ENCODE assay signal across 13 cellular contexts in the genomic region with DNA sequence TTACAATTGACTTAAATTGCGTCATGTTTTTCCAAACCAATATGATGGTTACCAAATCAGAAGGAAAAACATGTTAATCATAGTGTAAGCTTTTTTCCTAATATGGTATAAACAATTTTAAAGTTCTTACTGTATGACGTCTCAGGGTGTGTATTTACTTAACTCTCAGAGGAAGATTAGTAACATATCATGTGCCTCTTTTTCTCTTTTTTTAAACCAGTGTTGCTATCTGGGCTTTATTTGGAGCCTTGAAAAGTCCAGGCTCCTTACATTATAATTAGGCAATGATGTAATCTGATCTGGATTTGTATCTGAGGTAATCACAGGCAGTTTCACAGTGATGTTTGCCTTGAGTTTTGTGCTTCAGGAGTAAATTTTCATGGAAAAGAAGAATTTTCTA. TPM values are rescaled to one million over a fixed set of nuclear protein-coding genes. Genes with fewer than 3 reads are reported as not detected.
A peak's percentile ranks its signal among the peaks of the same experiment; 100 is the strongest.
DNase-seq lines count a peak whose midpoint lies in the region; ATAC-seq, FAIRE-seq and TF ChIP-seq lines count a peak whose summit lies in the region.
"Had no signal": no experiment of that assay in that cellular context is flagged by ENCODE, and none has a peak within 500 bp of the region (broad histone marks: within the 10 kb centered on the region; RNA-seq: fewer than 3 reads in every experiment).

No MANE protein-coding gene starts in this region.

- H3K27me3 ChIP-seq in AG04450 (ENCODE audit: control insufficient read depth, insufficient read depth, low read length) (no peaks in the 10 kb centered on the region), mammary epithelial cell (ENCODE audit: insufficient read depth, low read length) (no peaks in the 10 kb centered on the region), HepG2 (ENCODE audit: control insufficient read depth in 1 of 2, insufficient read depth in 2 of 2, low read length in 2 of 2) (no peaks in the 10 kb centered on the region)

- FAIRE-seq in HTR-8/SVneo (lab: Jason Lieb, UNC) (no peak), HepG2 (lab: Jason Lieb, UNC) (no peak)
- FAIRE-seq: islet of Langerhans had no signal

- H2AFZ ChIP-seq in mammary epithelial cell (ENCODE audit: low read depth, low read length) (no peak overlapping the region), HepG2 (ENCODE audit: low read length) (no peak overlapping the region), OCI-LY7 (ENCODE audit: low read length) (no peak overlapping the region)

- no peaks in the 10 kb centered on the region for H3K9me3 Mint-ChIP-seq in stimulated activated effector memory CD8-positive, alpha-beta T cell treated with anti-CD3 and anti-CD28 coated beads, Interleukin-12 subunit alpha, Interleukin-12 subunit beta, amount 100 ng/mL, for 72 hours
- H3K9me3 Mint-ChIP-seq: T-helper 2 cell treated with Interferon-gamma antibody and Interleukin-4, amounts not matched to agents 5 μg/mL and 100 μg/mL, for 36 hours had no signal

- no peaks in the 10 kb centered on the region for H3K36me3 Mint-ChIP-seq in stimulated activated effector memory CD8-positive, alpha-beta T cell treated with anti-CD3 and anti-CD28 coated beads, Interleukin-12 subunit alpha, Interleukin-12 subunit beta, amount 100 ng/mL, for 72 hours

- POLR2A ChIA-PET in AG04450 (lab: Yijun Ruan, JAX): interaction anchor here (0.6 to 1.1 kb wide), 3 partner anchors 21 to 71 kb away, joined by 3 to 5 read pairs (median 4); a partner anchor contains a TSS
- POLR2A ChIA-PET in HepG2 (lab: Yijun Ruan, JAX): no interaction called here
- POLR2A ChIA-PET in OCI-LY7 (lab: Charles Lee): interaction anchor here (1.2 kb wide), 1 partner anchor 193 kb away, joined by 3 read pairs; no protein-coding TSS in a partner anchor

- H4K20me1 ChIP-seq in mammary epithelial cell (ENCODE audit: insufficient read depth, low read length) (no peaks in the 10 kb centered on the region), HepG2 (ENCODE audit: insufficient read depth, low read length) (no peaks in the 10 kb centered on the region), OCI-LY7 (ENCODE audit: insufficient read depth, low read length) (no peaks in the 10 kb centered on the region)

- TF ChIP-seq CTCF in AG04450 (IDR thresholded peaks at IDR 0.05; ENCODE audit: low read depth, low read length): no peak
- TF ChIP-seq CTCF in mammary epithelial cell (conservative IDR thresholded peaks at IDR 0.05 in 1 of 2, IDR thresholded peaks at IDR 0.05 in 1 of 2; ENCODE audit: extremely low read depth in 1 of 2, insufficient read depth in 1 of 2, low read depth in 1 of 2, low read length in 2 of 2): no peak
- TF ChIP-seq CTCF in HepG2 (CRISPR knock-in tag; IDR thresholded peaks at IDR 0.05): no peak
- TF ChIP-seq CTCF in OCI-LY7 (conservative IDR thresholded peaks at IDR 0.05; ENCODE audit: low read length): no peak

- no TSS peak for BruUV-seq in mammary epithelial cell (replicated peaks; lab: Mats Ljungman, UMichigan)
- no TSS peak for BruUV-seq in HepG2 (replicated peaks; lab: Mats Ljungman, UMichigan)
- BruUV-seq in OCI-LY7 (replicated peaks; lab: Mats Ljungman, UMichigan): no TSS peak

- WGBS in mammary epithelial cell (ENCODE audit: low coverage, missing lambda C conversion rate): 38% methylated on average over 2 of the region's 2 CpGs
- 1% methylated on average over 2 of the region's 2 CpGs for WGBS in HepG2 (ENCODE audit: low lambda C conversion rate)

- H3K27ac Mint-ChIP-seq in stimulated activated effector memory CD8-positive, alpha-beta T cell treated with anti-CD3 and anti-CD28 coated beads, Interleukin-12 subunit alpha, Interleukin-12 subunit beta, amount 100 ng/mL, for 72 hours: no peak overlapping the region
- H3K27ac Mint-ChIP-seq: H9; progenitor cell of endocrine pancreas; T-helper 2 cell treated with Interferon-gamma antibody and Interleukin-4, amounts not matched to agents 5 μg/mL and 100 μg/mL, for 36 hours had no signal

- intact Hi-C loops in mammary epithelial cell (cut with micrococcal nuclease): no loop called here
- intact Hi-C loops in HepG2 (cut with micrococcal nuclease; ENCODE audit: unreplicated experiment): no loop called here
- intact Hi-C loops in OCI-LY7 (cut with micrococcal nuclease; ENCODE audit: unreplicated experiment): no loop called here

- H3K9me3 ChIP-seq in AG04450 (ENCODE audit: control insufficient read depth, insufficient read depth, low read length) (no peaks in the 10 kb centered on the region), mammary epithelial cell (replicated peaks; ENCODE audit: insufficient read depth, low read length) (no peaks in the 10 kb centered on the region), HepG2 (ENCODE audit: low read length) (no peaks in the 10 kb centered on the region), OCI-LY7 (ENCODE audit: low read length) (no peaks in the 10 kb centered on the region)

- no peaks in the 10 kb centered on the region for H3K36me3 ChIP-seq in mammary epithelial cell (ENCODE audit: insufficient read depth, low read length)
- no peaks in the 10 kb centered on the region for H3K36me3 ChIP-seq in HepG2 (replicated peaks in 1 of 2; ENCODE audit: control insufficient read depth in 1 of 2, insufficient read depth in 2 of 2, low read length in 2 of 2)
- H3K36me3 ChIP-seq in OCI-LY7 (ENCODE audit: insufficient read depth, low read length): no peaks in the 10 kb centered on the region

- H3K79me2 ChIP-seq in mammary epithelial cell (ENCODE audit: insufficient read depth, low read length) (no peaks in the 10 kb centered on the region), HepG2 (ENCODE audit: insufficient read depth, low read length) (no peaks in the 10 kb centered on the region), OCI-LY7 (ENCODE audit: insufficient read depth, low read depth, low read length) (no peaks in the 10 kb centered on the region)

- DNase-seq in AG04450 (ENCODE audit: low read depth, low spot score) (peak; percentile 88), HTR-8/SVneo (ENCODE audit: insufficient read length, low spot score) (peak; percentile 22), mammary epithelial cell (peak; percentile 46), HepG2 (ENCODE audit: low spot score) (peak; percentile 40), OCI-LY7 (ENCODE audit: low spot score) (no peak)
- no peak for DNase-seq in stimulated activated effector memory CD8-positive, alpha-beta T cell treated with anti-CD3 and anti-CD28 coated beads, Interleukin-12 subunit alpha, Interleukin-12 subunit beta, amount 100 ng/mL, for 72 hours (ENCODE audit: low spot score in 2 of 2)
- DNase-seq in activated naive CD4-positive, alpha-beta T cell treated with Interleukin-2 at 50 U/mL for 16 hours: no peak
- DNase-seq: dorsolateral prefrontal cortex, H9 had no signal

- dilution Hi-C loops in mammary epithelial cell (cut with HindIII; ENCODE audit: low sequenced_read_pairs): no loop called here

- no peak overlapping the region for H3K4me3 Mint-ChIP-seq in stimulated activated effector memory CD8-positive, alpha-beta T cell treated with anti-CD3 and anti-CD28 coated beads, Interleukin-12 subunit alpha, Interleukin-12 subunit beta, amount 100 ng/mL, for 72 hours
- H3K4me3 Mint-ChIP-seq: H9; T-helper 2 cell treated with Interferon-gamma antibody and Interleukin-4, amounts not matched to agents 5 μg/mL and 100 μg/mL, for 36 hours had no signal

- peak in 1 of 2 experiments; percentile 9; a peak in 1 of 4 replicates for TF ChIP-seq EP300 in HepG2 (IDR thresholded peaks at IDR 0.05; ENCODE audit: low read depth in 2 of 2, low read length in 2 of 2)
- no peak for TF ChIP-seq EP300 in HepG2 (CRISPR knock-in tag; IDR thresholded peaks at IDR 0.05; ENCODE audit: borderline replicate concordance)

- H3K4me1 Mint-ChIP-seq in stimulated activated effector memory CD8-positive, alpha-beta T cell treated with anti-CD3 and anti-CD28 coated beads, Interleukin-12 subunit alpha, Interleukin-12 subunit beta, amount 100 ng/mL, for 72 hours: no peaks in the 10 kb centered on the region
- H3K4me1 Mint-ChIP-seq: H9 had no signal

- H3K27ac ChIP-seq in AG04450 (ENCODE audit: low read depth, low read length) (no peak overlapping the region), mammary epithelial cell (ENCODE audit: insufficient read depth, low read depth, low read length) (no peak overlapping the region), HepG2 (ENCODE audit: extremely low read length, insufficient read depth, low read length) (no peak overlapping the region), OCI-LY7 (ENCODE audit: low read depth, low read length, poor library complexity, severe bottlenecking) (no peak overlapping the region)
- H3K27ac ChIP-seq: dorsolateral prefrontal cortex had no signal

- no peak for ATAC-seq in HepG2
- no peak for ATAC-seq in stimulated activated effector memory CD8-positive, alpha-beta T cell treated with anti-CD3 and anti-CD28 coated beads, Interleukin-12 subunit alpha, Interleukin-12 subunit beta, amount 100 ng/mL, for 72 hours
- ATAC-seq in HG02610 (IDR thresholded peaks at IDR 0.05; ENCODE audit: unreplicated experiment): no peak

- TF ChIP-seq POLR2A in HepG2 (IDR thresholded peaks at IDR 0.05; ENCODE audit: insufficient read depth in 1 of 2, low read depth in 2 of 2, low read length in 2 of 2): no peak

- TF ChIP-seq RAD21 in HepG2 (CRISPR knock-in tag; IDR thresholded peaks at IDR 0.05): no peak

- no peak overlapping the region for H3K4me3 ChIP-seq in AG04450 (ENCODE audit: low read depth, low read length)
- no peak overlapping the region for H3K4me3 ChIP-seq in mammary epithelial cell (replicated peaks in 1 of 3; ENCODE audit: insufficient read depth in 1 of 3, low read depth in 2 of 3, low read length in 3 of 3)
- no peak overlapping the region for H3K4me3 ChIP-seq in HepG2 (replicated peaks in 1 of 3; ENCODE audit: insufficient read depth in 1 of 3, low read depth in 2 of 3, low read length in 3 of 3)
- H3K4me3 ChIP-seq in OCI-LY7 (ENCODE audit: low read depth, low read length, poor library complexity, severe bottlenecking): no peak overlapping the region
- H3K4me3 ChIP-seq: dorsolateral prefrontal cortex had no signal

- H3K9ac ChIP-seq in mammary epithelial cell (ENCODE audit: insufficient read depth, low read length) (no peak overlapping the region), HepG2 (ENCODE audit: insufficient read depth, low read depth, low read length) (no peak overlapping the region)

- in situ Hi-C loops in mammary epithelial cell (cut with MboI; ENCODE audit: low sequenced_read_pairs in 2 of 2) (no loop called here), HepG2 (cut with HindIII; ENCODE audit: extremely low pct_ligation_motif_present, low pct_unique_long_range_greater_than_20kb) (no loop called here)

- no peaks in the 10 kb centered on the region for H3K4me1 ChIP-seq in mammary epithelial cell (ENCODE audit: insufficient read depth, low read length)
- H3K4me1 ChIP-seq in HepG2 (ENCODE audit: insufficient read depth, low read length): no peaks in the 10 kb centered on the region
- H3K4me1 ChIP-seq in OCI-LY7 (ENCODE audit: insufficient read depth, low read length, poor library complexity, severe bottlenecking): no peaks in the 10 kb centered on the region

- H3K4me2 ChIP-seq in mammary epithelial cell (ENCODE audit: insufficient read depth, low read depth, low read length) (no peak overlapping the region), HepG2 (ENCODE audit: low read depth, low read length) (no peak overlapping the region), OCI-LY7 (ENCODE audit: low read length) (no peak overlapping the region)

- no peaks in the 10 kb centered on the region for H3K9me2 ChIP-seq in OCI-LY7 (ENCODE audit: insufficient read depth, low read length)

- CTCF ChIA-PET in AG04450 (lab: Charles Lee): interaction anchor here (1.2 to 1.7 kb wide), 3 partner anchors 72 to 340 kb away, joined by 3 to 4 read pairs (median 3); no protein-coding TSS in a partner anchor
- CTCF ChIA-PET in mammary epithelial cell (lab: Charles Lee; ENCODE audit: low non-redundant PET): no interaction called here
- CTCF ChIA-PET in HepG2 (lab: Yijun Ruan, JAX; ENCODE audit: low intra/inter-chr PET ratio, low total read pairs): no interaction called here
- CTCF ChIA-PET in OCI-LY7 (lab: Charles Lee; ENCODE audit: unreplicated experiment): no interaction called here

RNA-seq across cellular contexts. Expression of a gene that starts 20.4 kb away (rescaled TPM):
- polyA plus RNA-seq in AG04450 (2011; rRNA removed) (45.2 and 62.1 TPM in 2 replicates), mammary epithelial cell (6.7 TPM), HepG2 (2011; rRNA removed) (4.3 and 5.5 TPM in 2 replicates)
- polyA minus RNA-seq in AG04450 (2011; rRNA and poly(A)+ RNA removed): 13.1 and 27.5 TPM in 2 replicates
- total RNA-seq in mammary epithelial cell (10 to 100 TPM; 13.2 to 14.9 TPM), HepG2 (2016; rRNA removed; fragmentation: Illumina TruSeq; extraction: Trizol) (16.4 and 24.2 TPM in 2 replicates), OCI-LY7 (2022) (2.9 and 4.1 TPM in 2 replicates)
- 3.0 TPM for polyA minus RNA-seq in mammary epithelial cell
- total RNA-seq in HepG2 (2016; cell fraction: cytosol; rRNA removed; fragmentation: Illumina TruSeq; extraction: Trizol; ENCODE audit: low read depth): 11.4 and 11.7 TPM in 2 replicates
- total RNA-seq in HepG2 (2016; cell fraction: insoluble cytoplasmic fraction; rRNA removed; fragmentation: Illumina TruSeq; extraction: Trizol): 16.0 and 22.3 TPM in 2 replicates
- total RNA-seq in HepG2 (2016; cell fraction: membrane; rRNA removed; fragmentation: Illumina TruSeq; extraction: Trizol): 13.3 and 13.6 TPM in 2 replicates
- 11.2 and 11.3 TPM in 2 replicates for total RNA-seq in HepG2 (2016; cell fraction: nucleus; rRNA removed; fragmentation: Illumina TruSeq; extraction: Trizol)
- polyA plus RNA-seq in HepG2 (2011; cell fraction: cytosol; rRNA removed): 1.2 and 2.8 TPM in 2 replicates
- polyA plus RNA-seq in HepG2 (2011; cell fraction: nucleus; rRNA removed): 1.2 and 1.7 TPM in 2 replicates
- 5.7 and 7.3 TPM in 2 replicates for polyA plus RNA-seq in HepG2 (2012)
- polyA plus RNA-seq in HepG2 (2016; cell fraction: cytosol; fragmentation: Illumina TruSeq; extraction: Trizol; ENCODE audit: low read depth): 1.5 and 1.9 TPM in 2 replicates
- polyA plus RNA-seq in HepG2 (2016; cell fraction: insoluble cytoplasmic fraction; fragmentation: Illumina TruSeq; extraction: Trizol; ENCODE audit: low read depth): 21.0 and 23.0 TPM in 2 replicates
- polyA plus RNA-seq in HepG2 (2016; cell fraction: membrane; fragmentation: Illumina TruSeq; extraction: Trizol; ENCODE audit: low read depth): 6.9 and 8.1 TPM in 2 replicates
- polyA plus RNA-seq in HepG2 (2016; cell fraction: nucleus; fragmentation: Illumina TruSeq; extraction: Trizol; ENCODE audit: insufficient read depth, low read depth): 10.4 and 11.4 TPM in 2 replicates
- polyA minus RNA-seq in HepG2 (2011; rRNA and poly(A)+ RNA removed; ENCODE audit: low replicate concordance): 2.0 and 3.9 TPM in 2 replicates
- 3.8 and 3.9 TPM in 2 replicates for polyA minus RNA-seq in HepG2 (2011; cell fraction: cytosol; rRNA and poly(A)+ RNA removed)
- 6.2 and 9.2 TPM in 2 replicates for polyA minus RNA-seq in HepG2 (2011; cell fraction: nucleus; rRNA and poly(A)+ RNA removed)
- total RNA-seq in OCI-LY7 (2014; rRNA removed; shearing (Covaris generic)): 3.5 and 4.9 TPM in 2 replicates

Comparison
In these comparisons a context has a peak if more than half of its experiments do, and no peak if none do; other contexts are left out.
1. DNase-seq: peak in AG04450 (single experiment), HTR-8/SVneo (single experiment), mammary epithelial cell (single experiment) and HepG2 (single experiment); none in OCI-LY7 (single experiment), stimulated activated effector memory CD8-positive, alpha-beta T cell treated with anti-CD3 and anti-CD28 coated beads, Interleukin-12 subunit alpha, Interleukin-12 subunit beta, amount 100 ng/mL, for 72 hours (0 of 2) and activated naive CD4-positive, alpha-beta T cell treated with Interleukin-2 at 50 U/mL for 16 hours (single experiment).